Comparison of ENCODE assay signal across 26 cellular contexts in genomic region chr2:156539086-156539485, GRCh38.
"Had no signal": no experiment of that assay in that cellular context is flagged by ENCODE, and none has a peak within 500 bp of the region (broad histone marks: within the 10 kb centered on the region; RNA-seq: fewer than 3 reads in every experiment).

No MANE protein-coding gene starts in this region.

- H3K27me3 Mint-ChIP-seq: activated naive CD4-positive, alpha-beta T cell treated with anti-CD3 and anti-CD28 coated beads, Interleukin-2, amount 50 U/mL, for 24 hours; activated T-cell treated with anti-CD3 and anti-CD28 coated beads, Interleukin-2, amount 50 U/mL, for 24 hours; T-cell had no signal

- H3K4me3 Mint-ChIP-seq: activated CD8-positive, alpha-beta T cell treated with anti-CD3 and anti-CD28 coated beads, Interleukin-2, amount 10 ng/mL, durations not matched to agents 7 days and 5 days; activated naive CD4-positive, alpha-beta T cell treated with anti-CD3 and anti-CD28 coated beads, Interleukin-2, amount 50 U/mL, for 24 hours; activated T-cell treated with anti-CD3 and anti-CD28 coated beads, Interleukin-2, amount 50 U/mL, for 24 hours; activated T-helper 1 cell treated with anti-CD3 and anti-CD28 coated beads, Interleukin-12 subunit alpha, Interleukin-12 subunit beta, Interleukin-2, Interleukin-4 antibody, amounts not matched to agents 30 ng/mL and 10 ng/mL and 1 ng/mL, durations not matched to agents 14 hours and 24 hours and 36 hours; T-cell had no signal

- ATAC-seq: activated CD8-positive, alpha-beta T cell treated with anti-CD3 and anti-CD28 coated beads, Interleukin-2, amount 10 ng/mL, durations not matched to agents 7 days and 5 days; Panc1; Right ventricle myocardium inferior; T-cell had no signal

- H3K9me3 Mint-ChIP-seq: activated naive CD4-positive, alpha-beta T cell treated with anti-CD3 and anti-CD28 coated beads, Interleukin-2, amount 50 U/mL, for 24 hours; activated T-cell treated with anti-CD3 and anti-CD28 coated beads, Interleukin-2, amount 50 U/mL, for 24 hours; activated T-helper 1 cell treated with anti-CD3 and anti-CD28 coated beads, Interleukin-12 subunit alpha, Interleukin-12 subunit beta, Interleukin-2, Interleukin-4 antibody, amounts not matched to agents 30 ng/mL and 10 ng/mL and 1 ng/mL, durations not matched to agents 14 hours and 24 hours and 36 hours; T-cell had no signal

- DNase-seq: activated CD4-positive, alpha-beta T cell treated with anti-CD3 and anti-CD28 coated beads for 4 hours; activated CD8-positive, alpha-beta T cell treated with anti-CD3 and anti-CD28 coated beads, Interleukin-2, amount 10 ng/mL, durations not matched to agents 7 days and 5 days; activated effector memory CD4-positive, alpha-beta T cell treated with Interleukin-2 at 50 U/mL for 16 hours; activated naive CD4-positive, alpha-beta T cell; activated T-cell treated with anti-CD3 and anti-CD28 coated beads, Interleukin-2, amount 50 U/mL, for 24 hours; amygdala; brain microvascular endothelial cell; NCI-H1092; NCI-H1417; NCI-H1930; NCI-H2171 treated with DMSO at 0.1 percent for 48 hours; NCI-H510A; NCI-H526 treated with DMSO at 0.1 percent for 48 hours; NCI-H82; OCI-M1; RPMI8226; T-cell; T-helper 2 cell; T1000; WERI-Rb-1 had no signal

- H3K36me3 ChIP-seq: brain microvascular endothelial cell, cardiac muscle cell had no signal

- H3K4me3 ChIP-seq: cardiac muscle cell, SK-N-MC had no signal

- H3K27ac ChIP-seq: brain microvascular endothelial cell, cardiac muscle cell, SK-N-MC, WERI-Rb-1 had no signal

- H3K27me3 ChIP-seq: brain microvascular endothelial cell, cardiac muscle cell had no signal

- H3K27ac Mint-ChIP-seq: activated CD8-positive, alpha-beta T cell treated with anti-CD3 and anti-CD28 coated beads, Interleukin-2, amount 10 ng/mL, durations not matched to agents 7 days and 5 days; activated naive CD4-positive, alpha-beta T cell treated with anti-CD3 and anti-CD28 coated beads, Interleukin-2, amount 50 U/mL, for 24 hours; activated T-helper 1 cell treated with anti-CD3 and anti-CD28 coated beads, Interleukin-12 subunit alpha, Interleukin-12 subunit beta, Interleukin-2, Interleukin-4 antibody, amounts not matched to agents 30 ng/mL and 10 ng/mL and 1 ng/mL, durations not matched to agents 14 hours and 24 hours and 36 hours; T-cell had no signal
